In the genomic region with DNA sequence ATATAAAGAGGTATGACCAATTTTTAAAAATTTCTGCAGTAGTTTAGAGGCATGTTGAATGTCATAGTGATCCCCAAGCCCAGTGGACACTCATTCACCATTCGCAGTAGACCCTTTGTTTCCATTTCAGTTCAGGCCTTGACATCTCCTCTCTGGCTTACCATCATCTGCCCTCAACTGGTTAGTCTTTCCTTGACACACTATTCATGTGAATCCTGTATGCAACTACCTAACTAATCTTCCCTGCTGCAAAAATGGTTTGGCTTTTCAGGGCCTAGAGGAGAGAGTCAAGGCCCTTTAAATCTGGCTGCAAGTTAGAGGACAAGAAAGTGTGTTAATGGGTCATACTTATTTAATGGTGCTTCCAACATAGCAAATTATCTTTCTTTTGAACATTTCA, we compare ENCODE assay signal across 14 cellular contexts. TPM values are rescaled to one million over a fixed set of nuclear protein-coding genes. Genes with fewer than 3 reads are reported as not detected.
DNase-seq lines count a peak whose midpoint lies in the region; ATAC-seq, FAIRE-seq and TF ChIP-seq lines count a peak whose summit lies in the region.
"Had no signal": no experiment of that assay in that cellular context is flagged by ENCODE, and none has a peak within 500 bp of the region (broad histone marks: within the 10 kb centered on the region; RNA-seq: fewer than 3 reads in every experiment).

No MANE protein-coding gene starts in this region.

- H3K23me2 ChIP-seq in H1 (ENCODE audit: low read depth, low read length) = no peaks in the 10 kb centered on the region

- peak; percentile 7 for FAIRE-seq in H1 (lab: Jason Lieb, UNC)

- no peak overlapping the region for H3K23ac ChIP-seq in H1 (ENCODE audit: insufficient read length)

- no peak overlapping the region for H2BK5ac ChIP-seq in H1 (ENCODE audit: low read depth, low read length)

- H3K4me3 Mint-ChIP-seq in activated naive CD4-positive, alpha-beta T cell treated with anti-CD3 and anti-CD28 coated beads for 36 hours = no peak overlapping the region
- no peak overlapping the region for H3K4me3 Mint-ChIP-seq in T-helper 17 cell
- H3K4me3 Mint-ChIP-seq: CD8-positive, alpha-beta memory T cell; memory B cell; nephron had no signal

- peaks cover 4% of the 10 kb centered on the region for H3K4me1 Mint-ChIP-seq in activated naive CD4-positive, alpha-beta T cell treated with anti-CD3 and anti-CD28 coated beads for 36 hours (ENCODE audit: low read depth)
- peaks cover 9% of the 10 kb centered on the region for H3K4me1 Mint-ChIP-seq in T-helper 17 cell

- no peaks in the 10 kb centered on the region for H3K4me1 ChIP-seq in H1 (replicated peaks in 1 of 4; ENCODE audit: control insufficient read depth in 3 of 4, insufficient read depth in 4 of 4, low read length in 3 of 4)

- TF ChIP-seq CTCF in H1 (IDR thresholded peaks at IDR 0.05; ENCODE audit: control extremely low read depth in 1 of 3, insufficient read depth in 1 of 3, low read depth in 1 of 3, low read length in 3 of 3) = no peak

- 88% methylated on average over 1 of the region's 1 CpG; no CpG with 5 or more reads in 1 of the 2 experiments for WGBS in H1 (ENCODE audit: extremely low coverage in 1 of 2, insufficient coverage in 1 of 2, insufficient read length in 1 of 2, insufficient replicate concordance in 2 of 2, low coverage in 1 of 2, low lambda C conversion rate in 2 of 2, missing lambda C conversion rate in 1 of 2), 2 experiments

- no peak overlapping the region for H2BK120ac ChIP-seq in H1 (replicated peaks; ENCODE audit: low read depth, low read length)

- TF ChIP-seq POLR2A in H1 (IDR thresholded peaks at IDR 0.05; ENCODE audit: control extremely low read depth in 1 of 2, low read depth in 2 of 2, low read length in 2 of 2) = no peak

- H3K18ac ChIP-seq in H1 (ENCODE audit: extremely low read depth, low read length) = no peak overlapping the region

- peak overlapping the region; percentile 38 for H3K27ac Mint-ChIP-seq in activated naive CD4-positive, alpha-beta T cell treated with anti-CD3 and anti-CD28 coated beads for 36 hours
- peak overlapping the region in 1 of 2 donors; percentile 14 for H3K27ac Mint-ChIP-seq in activated naive CD4-positive, alpha-beta T cell treated with anti-CD3 and anti-CD28 coated beads, Interleukin-2, amount 50 U/mL, for 72 hours
- peak overlapping the region; percentile 57 for H3K27ac Mint-ChIP-seq in T-helper 17 cell
- H3K27ac Mint-ChIP-seq: memory B cell, nephron had no signal

- H2BK20ac ChIP-seq in H1 (ENCODE audit: low read length) = no peak overlapping the region

- no peak overlapping the region for H3K4me3 ChIP-seq in H1 (ENCODE audit: extremely low read depth in 1 of 4, insufficient read depth in 2 of 4, low read depth in 3 of 4, low read length in 4 of 4)
- H3K4me3 ChIP-seq: upper lobe of left lung had no signal

- H3K27ac ChIP-seq in H1 (ENCODE audit: low read depth, low read length) = no peak overlapping the region
- H3K27ac ChIP-seq: upper lobe of left lung had no signal

- no peaks in the 10 kb centered on the region for H3K9me3 Mint-ChIP-seq in activated naive CD4-positive, alpha-beta T cell treated with anti-CD3 and anti-CD28 coated beads for 36 hours
- H3K9me3 Mint-ChIP-seq in activated naive CD4-positive, alpha-beta T cell treated with anti-CD3 and anti-CD28 coated beads, Interleukin-2, amount 50 U/mL, for 72 hours = no peaks in the 10 kb centered on the region
- H3K9me3 Mint-ChIP-seq: CD8-positive, alpha-beta memory T cell; memory B cell; nephron had no signal

- no peak for TF ChIP-seq EP300 in H1 (IDR thresholded peaks at IDR 0.05; ENCODE audit: borderline replicate concordance in 1 of 2, low read depth in 2 of 2, low read length in 2 of 2)

- peaks cover 0 to 7% (median 0%) of the 10 kb centered on the region in 4 experiments; a peak in 3 of 8 replicates for H3K36me3 ChIP-seq in H1 (ENCODE audit: control insufficient read depth in 2 of 4, insufficient read depth in 4 of 4, low read length in 3 of 4)

- no peak overlapping the region for H2BK12ac ChIP-seq in H1 (ENCODE audit: low read depth, low read length)

- H3K56ac ChIP-seq in H1 (replicated peaks; ENCODE audit: insufficient read length, low read depth, low read length) = no peak overlapping the region

- no peaks in the 10 kb centered on the region for H3K36me3 Mint-ChIP-seq in activated naive CD4-positive, alpha-beta T cell treated with anti-CD3 and anti-CD28 coated beads for 36 hours (ENCODE audit: low read depth)
- H3K36me3 Mint-ChIP-seq in activated naive CD4-positive, alpha-beta T cell treated with anti-CD3 and anti-CD28 coated beads, Interleukin-2, amount 50 U/mL, for 72 hours = no peaks in the 10 kb centered on the region
- peaks cover 5% of the 10 kb centered on the region for H3K36me3 Mint-ChIP-seq in T-helper 17 cell (ENCODE audit: low read depth)

- H3K79me2 ChIP-seq in H1 (ENCODE audit: control insufficient read depth in 1 of 2, insufficient read depth in 2 of 2, low read length in 2 of 2) = no peaks in the 10 kb centered on the region

- CTCF ChIA-PET in activated naive CD4-positive, alpha-beta T cell treated with anti-CD3 and anti-CD28 coated beads for 36 hours (lab: Charles Lee) = interaction anchor here (0.9 to 2.5 kb wide), 7 partner anchors 10 to 124 kb away, joined by 3 to 20 read pairs (median 4); partner anchors contain the start of gene CA12
- CTCF ChIA-PET in H1 (lab: Charles Lee; ENCODE audit: partially characterized antibody) = interaction anchor here (0.9 to 3.5 kb wide), 17 partner anchors 10 to 322 kb away, joined by 3 to 14 read pairs (median 4); no protein-coding TSS in a partner anchor

- no peak for ATAC-seq in activated naive CD4-positive, alpha-beta T cell treated with anti-CD3 and anti-CD28 coated beads, Interleukin-2, amount 50 U/mL, for 72 hours
- ATAC-seq in T-helper 17 cell (no peak), GM21786 (IDR thresholded peaks at IDR 0.05; ENCODE audit: unreplicated experiment) (no peak), GM19328 (IDR thresholded peaks at IDR 0.05; ENCODE audit: unreplicated experiment) (no peak), GM18511 (IDR thresholded peaks at IDR 0.05; ENCODE audit: unreplicated experiment) (no peak)
- ATAC-seq: stimulated activated naive CD8-positive, alpha-beta T cell treated with anti-CD3 and anti-CD28 coated beads, Interleukin-15, Interleukin-2, amounts not matched to agents 100 U/mL and 50 U/mL, for 24 hours had no signal

- no peak overlapping the region for H2AK5ac ChIP-seq in H1 (ENCODE audit: low read depth, low read length)

- H2BK15ac ChIP-seq in H1 (ENCODE audit: low read length) = no peak overlapping the region

- no peaks in the 10 kb centered on the region for H3K27me3 Mint-ChIP-seq in activated naive CD4-positive, alpha-beta T cell treated with anti-CD3 and anti-CD28 coated beads for 36 hours (ENCODE audit: low read depth)
- no peaks in the 10 kb centered on the region for H3K27me3 Mint-ChIP-seq in T-helper 17 cell
- H3K27me3 Mint-ChIP-seq: CD8-positive, alpha-beta memory T cell; memory B cell had no signal

- H3K4ac ChIP-seq in H1 (replicated peaks; ENCODE audit: insufficient read length, low read depth, low read length) = no peak overlapping the region

- no peak overlapping the region for H3K4me2 ChIP-seq in H1 (ENCODE audit: insufficient read depth in 1 of 2, low read depth in 2 of 2, low read length in 2 of 2)

- H3K27me3 ChIP-seq in H1 (replicated peaks in 1 of 4; ENCODE audit: control insufficient read depth in 3 of 4, extremely low read depth in 1 of 4, insufficient read depth in 3 of 4, low read length in 3 of 4) = no peaks in the 10 kb centered on the region
- H3K27me3 ChIP-seq: upper lobe of left lung had no signal

- intact Hi-C loops in activated naive CD4-positive, alpha-beta T cell treated with anti-CD3 and anti-CD28 coated beads for 36 hours (cut with micrococcal nuclease) = loop anchor here (1.0 to 2.0 kb wide), 4 partner anchors 114 to 778 kb away; no protein-coding TSS in a partner anchor

- DNase-seq in activated naive CD4-positive, alpha-beta T cell treated with anti-CD3 and anti-CD28 coated beads for 36 hours = no peak
- no peak for DNase-seq in activated naive CD4-positive, alpha-beta T cell treated with anti-CD3 and anti-CD28 coated beads, Interleukin-2, amount 50 U/mL, for 72 hours (ENCODE audit: low spot score in 2 of 2)
- DNase-seq in T-helper 17 cell (no peak), H1 (ENCODE audit: low read depth in 1 of 2, low spot score in 2 of 2) (no peak), HK-2 (ENCODE audit: unreplicated experiment) (no peak)
- DNase-seq: activated naive CD4-positive, alpha-beta T cell treated with Interleukin-2 at 50 U/mL for 16 hours; stimulated activated naive CD8-positive, alpha-beta T cell treated with anti-CD3 and anti-CD28 coated beads, Interleukin-15, Interleukin-2, amounts not matched to agents 100 U/mL and 50 U/mL, for 24 hours; upper lobe of left lung had no signal

- no peak overlapping the region for H3K9ac ChIP-seq in H1 (replicated peaks in 1 of 4; ENCODE audit: extremely low read depth in 1 of 4, low read depth in 3 of 4, low read length in 3 of 4)

- no peak overlapping the region for H3K14ac ChIP-seq in H1 (ENCODE audit: insufficient read length)

- no peak overlapping the region for H4K5ac ChIP-seq in H1 (ENCODE audit: insufficient read length, low read depth, low read length)

- H3K9me3 ChIP-seq in T-helper 17 cell (ENCODE audit: control insufficient read depth, low read length, poor library complexity, severe bottlenecking) = no peaks in the 10 kb centered on the region
- H3K9me3 ChIP-seq in H1 (ENCODE audit: insufficient read depth in 2 of 2, low read depth in 1 of 2, low read length in 1 of 2) = no peaks in the 10 kb centered on the region
- H3K9me3 ChIP-seq: upper lobe of left lung had no signal

- H4K8ac ChIP-seq in H1 (ENCODE audit: extremely low read depth, insufficient read depth, low read length) = no peak overlapping the region

- POLR2A ChIA-PET in H1 (lab: Charles Lee; ENCODE audit: partially characterized antibody) = no interaction called here

- no peak for TF ChIP-seq RAD21 in H1 (IDR thresholded peaks at IDR 0.05 in 1 of 2, conservative IDR thresholded peaks at IDR 0.05 in 1 of 2; ENCODE audit: low read depth in 2 of 2, low read length in 2 of 2)

- no peaks in the 10 kb centered on the region for H3K79me1 ChIP-seq in H1 (ENCODE audit: low read depth, low read length)

- no peak overlapping the region for H4K91ac ChIP-seq in H1 (replicated peaks; ENCODE audit: insufficient read length, low read length)

- peaks cover 0 to 3% of the 10 kb centered on the region in 2 experiments for H4K20me1 ChIP-seq in H1 (replicated peaks in 1 of 2; ENCODE audit: control insufficient read depth in 1 of 2, insufficient read depth in 2 of 2, low read length in 2 of 2)

- H2AFZ ChIP-seq in H1 (ENCODE audit: low read length) = no peak overlapping the region

RNA-seq across cellular contexts. Expression of gene APH1B, which starts 10.9 kb away (rescaled TPM):
- total RNA-seq in activated naive CD4-positive, alpha-beta T cell treated with anti-CD3 and anti-CD28 coated beads for 36 hours = 1 to 10 TPM; 6.7 to 8.6 TPM
- 10 to 100 TPM in 1 of 2 donors, 1 to 10 TPM in 1; 2.6 to 14.7 TPM for total RNA-seq in activated naive CD4-positive, alpha-beta T cell treated with anti-CD3 and anti-CD28 coated beads, Interleukin-2, amount 50 U/mL, for 72 hours
- 10 to 100 TPM; 11.8 to 17.6 TPM for total RNA-seq in T-helper 17 cell
- total RNA-seq in H1 (2021; fragmentation: NEBNext Ultra II Directional; extraction: Animal tissue kit (Norgen Biotek cat#: 25700)) = 21.4 and 22.9 TPM in 2 replicates
- 9.3 and 11.5 TPM in 2 replicates for polyA plus RNA-seq in H1 (2011; rRNA removed)
- polyA plus RNA-seq in H1 (2011; cell fraction: cytosol; rRNA removed) = 11.8 TPM
- 12.3 TPM for polyA plus RNA-seq in H1 (2011; cell fraction: nucleus; rRNA removed)
- 10.1 to 14.1 TPM (median 12.6 TPM) in 4 replicates for polyA plus RNA-seq in H1 (2012, experiment 1 of 2)
- 3.8 TPM for polyA plus RNA-seq in H1 (2012, experiment 2 of 2)
- 18.0 TPM for polyA plus RNA-seq in H1 (2013, experiment 1 of 2)
- 20.1 TPM for polyA plus RNA-seq in H1 (2013, experiment 2 of 2)
- polyA minus RNA-seq in H1 (2011; rRNA and poly(A)+ RNA removed) = 18.0 and 21.4 TPM in 2 replicates
- 10.9 TPM for polyA minus RNA-seq in H1 (2011; cell fraction: cytosol; rRNA and poly(A)+ RNA removed)
- polyA minus RNA-seq in H1 (2011; cell fraction: nucleus; rRNA and poly(A)+ RNA removed) = 19.3 TPM
